Comparison of ENCODE assay signal across 4 cellular contexts in genomic region chr1:179750630-179751029, GRCh38. TPM values are rescaled to one million over a fixed set of nuclear protein-coding genes. Genes with fewer than 3 reads are reported as not detected.
"Had no signal": no experiment of that assay in that cellular context is flagged by ENCODE, and none has a peak within 500 bp of the region (broad histone marks: within the 10 kb centered on the region; RNA-seq: fewer than 3 reads in every experiment).

No MANE protein-coding gene starts in this region.

- H3K4me3 ChIP-seq: GM12878 had no signal

- DNase-seq: GDM1, GF-D8 had no signal

RNA-seq across cellular contexts. Expression of gene FAM163A, which starts 7.5 kb away (rescaled TPM):
- total RNA-seq: G401, GM12878 had no signal
- polyA plus RNA-seq: GM12878 had no signal
